Comparison of ENCODE assay signal across 8 cellular contexts in the genomic region with DNA sequence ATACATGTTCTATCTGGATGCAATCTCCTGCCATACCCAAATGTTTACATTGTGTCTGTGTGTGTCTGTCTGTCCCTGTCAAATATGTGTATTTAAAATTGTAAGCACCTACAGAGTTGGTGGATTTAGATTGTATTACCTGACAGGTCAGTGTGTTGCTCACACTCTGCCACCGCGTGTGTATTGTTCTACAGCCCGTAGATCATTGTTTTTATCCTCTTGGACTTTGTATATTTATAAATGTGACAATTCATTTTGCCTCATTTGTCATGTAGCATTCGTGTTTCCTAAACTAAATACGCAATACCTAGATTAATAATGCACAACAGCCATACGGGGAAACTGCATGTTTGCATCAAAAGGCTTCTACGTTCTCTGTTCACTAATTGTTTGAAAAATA. TPM values are rescaled to one million over a fixed set of nuclear protein-coding genes. Genes with fewer than 3 reads are reported as not detected.
DNase-seq lines count a peak whose midpoint lies in the region; ATAC-seq, FAIRE-seq and TF ChIP-seq lines count a peak whose summit lies in the region.

No MANE protein-coding gene starts in this region.

- FAIRE-seq in bronchial epithelial cell (lab: Jason Lieb, UNC), result no peak

- DNase-seq in AG04450 (ENCODE audit: low read depth, low spot score) (no peak), bronchial epithelial cell (ENCODE audit: low read depth) (no peak), hypothalamus (lab: John Stamatoyannopoulos, UW) (no peak), H4 (ENCODE audit: low spot score) (no peak)
- no peak for DNase-seq in stimulated activated CD4-positive, alpha-beta T cell treated with anti-CD3 and anti-CD28 coated beads, Interleukin-4, amount 100 ng/mL, for 4 hours

- no peak for TF ChIP-seq CTCF in AG04450 (IDR thresholded peaks at IDR 0.05; ENCODE audit: low read depth, low read length)
- no peak for TF ChIP-seq CTCF in bronchial epithelial cell (IDR thresholded peaks at IDR 0.05; ENCODE audit: insufficient read depth, low read length, severe bottlenecking)

- H3K36me3 ChIP-seq in bronchial epithelial cell (ENCODE audit: control insufficient read depth, insufficient read depth, low read length), result peaks cover 2% of the 10 kb centered on the region
- no peaks in the 10 kb centered on the region for H3K36me3 ChIP-seq in mucosa of stomach (ENCODE audit: control insufficient read depth, insufficient read depth, low read length)

- POLR2A ChIA-PET in AG04450 (lab: Yijun Ruan, JAX), result no interaction called here

- peaks cover 19% of the 10 kb centered on the region for H3K4me1 ChIP-seq in mucosa of stomach (ENCODE audit: control insufficient read depth, insufficient read depth, low read length)

- peak overlapping the region; percentile 64 for H3K9ac ChIP-seq in mucosa of stomach (ENCODE audit: low read length)

- no peaks in the 10 kb centered on the region; the same call in 1 of the 2 replicates for H3K9me3 ChIP-seq in AG04450 (ENCODE audit: control insufficient read depth, insufficient read depth, low read length)
- no peaks in the 10 kb centered on the region for H3K9me3 ChIP-seq in mucosa of stomach (ENCODE audit: control insufficient read depth, low read length)

- H3K27ac ChIP-seq in AG04450 (ENCODE audit: low read depth, low read length), result no peak overlapping the region

- H3K27me3 ChIP-seq in AG04450 (ENCODE audit: control insufficient read depth, insufficient read depth, low read length) (no peaks in the 10 kb centered on the region), bronchial epithelial cell (ENCODE audit: control insufficient read depth, insufficient read depth, low read length) (no peaks in the 10 kb centered on the region), mucosa of stomach (ENCODE audit: control insufficient read depth, insufficient read depth, low read length) (no peaks in the 10 kb centered on the region)

- CTCF ChIA-PET in AG04450 (lab: Charles Lee), result interaction anchor here (1.8 to 5.4 kb wide), 2 partner anchors 12 to 161 kb away, joined by 17 to 44 read pairs; partner anchors contain the start of gene RWDD3

- ATAC-seq in HG03378 (IDR thresholded peaks at IDR 0.05; ENCODE audit: unreplicated experiment) (peak; percentile 4), GM18861 (IDR thresholded peaks at IDR 0.05; ENCODE audit: unreplicated experiment) (no peak)

- peak overlapping the region; percentile 87 for H3K4me3 ChIP-seq in AG04450 (ENCODE audit: low read depth, low read length)
- peak overlapping the region; percentile 79 for H3K4me3 ChIP-seq in bronchial epithelial cell (ENCODE audit: low read depth, low read length)
- peak overlapping the region; percentile 68 for H3K4me3 ChIP-seq in mucosa of stomach (ENCODE audit: low read length)

RNA-seq across cellular contexts. Expression of gene ALG14, which starts 0.6 kb away (rescaled TPM):
- 2.6 and 3.1 TPM in 2 replicates for polyA plus RNA-seq in AG04450 (2011; rRNA removed)
- 3.8 and 5.6 TPM in 2 replicates for polyA minus RNA-seq in AG04450 (2011; rRNA and poly(A)+ RNA removed)
- 0.53 and 1.3 TPM in 2 replicates for total RNA-seq in bronchial epithelial cell
- 1.4 and 1.7 TPM in 2 replicates for total RNA-seq in H4 (2014; rRNA removed; shearing (Covaris generic))

RNA-seq across cellular contexts. Expression of gene TLCD4, which starts 45.0 kb away (rescaled TPM):
- polyA plus RNA-seq in AG04450 (2011; rRNA removed), result 0.51 and 0.98 TPM in 2 replicates
- polyA minus RNA-seq in AG04450 (2011; rRNA and poly(A)+ RNA removed), result 0.28 and 0.52 TPM in 2 replicates
- total RNA-seq in bronchial epithelial cell, result 0.51 and 0.53 TPM in 2 replicates
- 5.7 and 6.0 TPM in 2 replicates for total RNA-seq in H4 (2014; rRNA removed; shearing (Covaris generic))
